ENCODE assay signal across 8 cellular contexts in the genomic region with DNA sequence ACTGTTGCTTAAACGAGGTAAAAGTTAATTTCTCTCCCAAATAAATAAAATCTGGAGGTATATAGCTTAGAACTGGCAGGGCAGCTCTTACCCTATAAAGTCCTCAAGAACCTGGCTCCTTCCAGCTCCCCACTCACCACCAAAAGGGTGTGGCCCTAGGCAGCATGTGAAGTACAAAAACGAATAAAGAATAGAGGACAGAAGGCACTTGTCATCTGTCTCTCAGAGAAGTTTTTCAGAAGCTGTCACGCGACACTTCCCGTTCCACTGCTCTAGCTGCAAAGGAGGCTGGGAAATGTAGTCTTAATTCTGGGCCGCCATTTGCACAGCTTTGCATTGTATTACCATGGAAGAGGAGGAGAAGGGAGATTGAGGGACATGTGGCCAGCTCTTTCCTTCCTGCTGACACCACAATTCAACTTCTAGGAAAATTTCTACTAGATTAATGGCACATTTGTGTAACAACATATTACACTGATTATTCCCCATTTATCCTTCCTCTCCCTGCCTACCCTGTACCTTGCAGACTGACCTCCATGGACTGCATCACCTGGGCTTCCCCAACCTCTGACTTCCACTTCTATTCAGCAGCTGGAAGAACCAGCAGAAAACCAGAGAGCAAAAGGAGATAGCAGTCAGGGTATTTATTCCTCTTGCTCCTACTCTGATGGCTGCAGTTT.
DNase-seq lines count a peak whose midpoint lies in the region; ATAC-seq and TF ChIP-seq lines count a peak whose summit lies in the region.

No MANE protein-coding gene starts in this region.

- H3K4me3 ChIP-seq in mucosa of stomach (ENCODE audit: low read length): peak overlapping the region; percentile 17

- H3K4me3 Mint-ChIP-seq in stimulated activated effector memory CD8-positive, alpha-beta T cell treated with anti-CD3 and anti-CD28 coated beads, Interleukin-12 subunit alpha, Interleukin-12 subunit beta, amount 100 ng/mL, for 72 hours: no peak overlapping the region

- H3K4me1 ChIP-seq in mucosa of stomach (ENCODE audit: control insufficient read depth, insufficient read depth, low read length): no peaks in the 10 kb centered on the region

- ATAC-seq in GM19452 (IDR thresholded peaks at IDR 0.05; ENCODE audit: unreplicated experiment) (peak; percentile 98), HG03520 (IDR thresholded peaks at IDR 0.05; ENCODE audit: unreplicated experiment) (peak; percentile 100)
- ATAC-seq in stimulated activated effector memory CD8-positive, alpha-beta T cell treated with anti-CD3 and anti-CD28 coated beads, Interleukin-12 subunit alpha, Interleukin-12 subunit beta, amount 100 ng/mL, for 72 hours: peak; percentile 99

- DNase-seq in NCI-H82 treated with DMSO at 0.1 percent for 48 hours (lab: John Stamatoyannopoulos, UW; ENCODE audit: unreplicated experiment): peak; percentile 8
- DNase-seq in activated CD8-positive, alpha-beta memory T cell treated with anti-CD3 and anti-CD28 coated beads for 4 hours (ENCODE audit: low read depth in 2 of 2): peak; percentile 21 to 40
- peak; percentile 66 for DNase-seq in epidermal melanocyte (ENCODE audit: insufficient read length, low spot score)
- peak; percentile 23 to 73 for DNase-seq in stimulated activated effector memory CD8-positive, alpha-beta T cell treated with anti-CD3 and anti-CD28 coated beads, Interleukin-12 subunit alpha, Interleukin-12 subunit beta, amount 100 ng/mL, for 72 hours (ENCODE audit: low spot score in 2 of 2)

- peaks cover 6% of the 10 kb centered on the region for H3K4me1 Mint-ChIP-seq in stimulated activated effector memory CD8-positive, alpha-beta T cell treated with anti-CD3 and anti-CD28 coated beads, Interleukin-12 subunit alpha, Interleukin-12 subunit beta, amount 100 ng/mL, for 72 hours

- no peak for TF ChIP-seq CTCF in C4-2B (conservative IDR thresholded peaks at IDR 0.05)

- H3K9ac ChIP-seq in mucosa of stomach (ENCODE audit: low read length): peak overlapping the region; percentile 40

- H3K27ac ChIP-seq in C4-2B: 0 out of 2 replicates have a peak overlapping the region, but pooled peaks have one; percentile 19

- H3K9me3 Mint-ChIP-seq in stimulated activated effector memory CD8-positive, alpha-beta T cell treated with anti-CD3 and anti-CD28 coated beads, Interleukin-12 subunit alpha, Interleukin-12 subunit beta, amount 100 ng/mL, for 72 hours: no peaks in the 10 kb centered on the region

- H3K9me3 ChIP-seq in mucosa of stomach (ENCODE audit: control insufficient read depth, low read length): no peaks in the 10 kb centered on the region

- no peak overlapping the region for H3K27ac Mint-ChIP-seq in stimulated activated effector memory CD8-positive, alpha-beta T cell treated with anti-CD3 and anti-CD28 coated beads, Interleukin-12 subunit alpha, Interleukin-12 subunit beta, amount 100 ng/mL, for 72 hours

- no peaks in the 10 kb centered on the region for H3K36me3 ChIP-seq in mucosa of stomach (ENCODE audit: control insufficient read depth, insufficient read depth, low read length)

- H3K27me3 ChIP-seq in mucosa of stomach (ENCODE audit: control insufficient read depth, insufficient read depth, low read length): no peaks in the 10 kb centered on the region

- no peaks in the 10 kb centered on the region for H3K36me3 Mint-ChIP-seq in stimulated activated effector memory CD8-positive, alpha-beta T cell treated with anti-CD3 and anti-CD28 coated beads, Interleukin-12 subunit alpha, Interleukin-12 subunit beta, amount 100 ng/mL, for 72 hours

Comparison
In these comparisons a context has a peak if more than half of its experiments do, and no peak if none do; other contexts are left out.
1. Peak in every context shown above with its lines: DNase-seq, ATAC-seq, H3K4me3 ChIP-seq and H3K27ac ChIP-seq.
2. DNase-seq: peak in every context shown above with its lines; median percentile 66 in epidermal melanocyte; 48 in stimulated activated effector memory CD8-positive, alpha-beta T cell treated with anti-CD3 and anti-CD28 coated beads, Interleukin-12 subunit alpha, Interleukin-12 subunit beta, amount 100 ng/mL, for 72 hours; 30 in activated CD8-positive, alpha-beta memory T cell treated with anti-CD3 and anti-CD28 coated beads for 4 hours; 8 in NCI-H82 treated with DMSO at 0.1 percent for 48 hours.